In the genomic region with DNA sequence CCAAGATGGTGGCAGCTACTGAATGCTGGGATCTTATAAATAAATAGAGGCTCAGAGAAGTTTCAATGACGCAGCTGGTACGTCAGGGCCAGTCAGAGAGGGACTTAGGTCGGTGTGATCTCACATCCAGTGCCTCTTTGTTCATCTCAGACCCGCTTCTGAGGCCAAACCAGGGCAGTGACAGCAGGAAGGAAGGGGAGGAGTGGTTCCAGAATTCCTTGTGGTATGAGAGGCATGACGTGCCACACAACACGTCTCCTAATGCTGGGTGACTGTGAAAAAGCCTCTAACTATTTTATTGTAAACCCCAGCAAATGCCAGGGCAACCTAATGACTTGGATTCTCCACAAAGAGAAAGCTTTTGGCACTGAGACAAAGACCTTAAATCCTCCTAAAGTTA, we compare ENCODE assay signal across 8 cellular contexts.
DNase-seq lines count a peak whose midpoint lies in the region; ATAC-seq lines count a peak whose summit lies in the region.

No MANE protein-coding gene starts in this region.

- H3K27ac Mint-ChIP-seq in activated CD4-positive, alpha-beta T cell treated with anti-CD3 and anti-CD28 coated beads, Interleukin-2, amount 10 ng/mL, durations not matched to agents 7 days and 5 days = peak overlapping the region; percentile 47

- CTCF ChIA-PET in activated CD4-positive, alpha-beta T cell treated with anti-CD3 and anti-CD28 coated beads, Interleukin-2, amount 10 ng/mL, durations not matched to agents 7 days and 5 days (lab: Charles Lee) = interaction anchor here (1.2 to 2.9 kb wide), 3 partner anchors 9 to 16 kb away, joined by 4 to 7 read pairs (median 4); no protein-coding TSS in a partner anchor

- H3K4me3 Mint-ChIP-seq in activated CD4-positive, alpha-beta T cell treated with anti-CD3 and anti-CD28 coated beads, Interleukin-2, amount 10 ng/mL, durations not matched to agents 7 days and 5 days = no peak overlapping the region

- H3K36me3 Mint-ChIP-seq in activated CD4-positive, alpha-beta T cell treated with anti-CD3 and anti-CD28 coated beads, Interleukin-2, amount 10 ng/mL, durations not matched to agents 7 days and 5 days (ENCODE audit: low read depth) = peaks cover 2% of the 10 kb centered on the region

- peaks cover 4% of the 10 kb centered on the region for H3K27me3 Mint-ChIP-seq in activated CD4-positive, alpha-beta T cell treated with anti-CD3 and anti-CD28 coated beads, Interleukin-2, amount 10 ng/mL, durations not matched to agents 7 days and 5 days

- peaks cover 22% of the 10 kb centered on the region for H3K4me1 Mint-ChIP-seq in activated CD4-positive, alpha-beta T cell treated with anti-CD3 and anti-CD28 coated beads, Interleukin-2, amount 10 ng/mL, durations not matched to agents 7 days and 5 days

- POLR2A ChIA-PET in activated CD4-positive, alpha-beta T cell treated with anti-CD3 and anti-CD28 coated beads, Interleukin-2, amount 10 ng/mL, durations not matched to agents 7 days and 5 days (lab: Charles Lee) = no interaction called here

- no peaks in the 10 kb centered on the region for H3K9me3 Mint-ChIP-seq in activated CD4-positive, alpha-beta T cell treated with anti-CD3 and anti-CD28 coated beads, Interleukin-2, amount 10 ng/mL, durations not matched to agents 7 days and 5 days

- ATAC-seq in GM21786 (IDR thresholded peaks at IDR 0.05; ENCODE audit: unreplicated experiment) = no peak

- DNase-seq in GM04503 (ENCODE audit: low read depth) (peak; percentile 91), foreskin melanocyte (peak; percentile 99), putamen (ENCODE audit: low spot score) (peak; percentile 37), HPDE6-E6E7 (ENCODE audit: extremely low spot score) (no peak), NCI-H1092 treated with DMSO at 0.1 percent for 48 hours (lab: John Stamatoyannopoulos, UW) (no peak), NCI-H748 treated with DMSO at 0.1 percent for 48 hours (lab: John Stamatoyannopoulos, UW) (no peak)
- DNase-seq in activated CD4-positive, alpha-beta T cell treated with anti-CD3 and anti-CD28 coated beads, Interleukin-2, amount 10 ng/mL, durations not matched to agents 7 days and 5 days = peak; percentile 10

Comparison
In these comparisons a context has a peak if more than half of its experiments do, and no peak if none do; other contexts are left out.
1. DNase-seq: peak in GM04503 (single experiment), activated CD4-positive, alpha-beta T cell treated with anti-CD3 and anti-CD28 coated beads, Interleukin-2, amount 10 ng/mL, durations not matched to agents 7 days and 5 days (single experiment), foreskin melanocyte (single experiment) and putamen (single experiment); none in HPDE6-E6E7 (single experiment), NCI-H1092 treated with DMSO at 0.1 percent for 48 hours (single experiment) and NCI-H748 treated with DMSO at 0.1 percent for 48 hours (single experiment).